ENCODE assay signal across 9 cellular contexts in genomic region chr18:22223263-22223960, GRCh38. TPM values are rescaled to one million over a fixed set of nuclear protein-coding genes. Genes with fewer than 3 reads are reported as not detected.
A peak's percentile ranks its signal among the peaks of the same experiment; 100 is the strongest.
DNase-seq lines count a peak whose midpoint lies in the region; ATAC-seq and TF ChIP-seq lines count a peak whose summit lies in the region.
"Had no signal": no experiment of that assay in that cellular context is flagged by ENCODE, and none has a peak within 500 bp of the region (broad histone marks: within the 10 kb centered on the region; RNA-seq: fewer than 3 reads in every experiment).

No MANE protein-coding gene starts in this region.

- no peak for ATAC-seq in psoas muscle
- no peak for ATAC-seq in GM18517 (IDR thresholded peaks at IDR 0.05; ENCODE audit: unreplicated experiment)
- no peak for ATAC-seq in HG03108 (IDR thresholded peaks at IDR 0.05; ENCODE audit: unreplicated experiment)

- H3K9ac ChIP-seq in fibroblast of lung (ENCODE audit: insufficient read depth, low read length): no peak overlapping the region

- H3K79me2 ChIP-seq in fibroblast of lung (ENCODE audit: control insufficient read depth, insufficient read depth, low read length): no peaks in the 10 kb centered on the region

- DNase-seq in ELF-1 (ENCODE audit: low read depth, low spot score): peak; percentile 93
- peak; percentile 33 for DNase-seq in NCI-H460 (ENCODE audit: extremely low read depth, low read depth)
- peak; percentile 72 to 97 for DNase-seq in fibroblast of lung (ENCODE audit: low read depth in 2 of 2)
- peak; percentile 78 to 85 for DNase-seq in psoas muscle
- no peak for DNase-seq in NOMO-1 (lab: John Stamatoyannopoulos, UW; ENCODE audit: unreplicated experiment in 2 of 2)
- no peak for DNase-seq in NCI-H2171 treated with DMSO at 0.1 percent for 48 hours (lab: John Stamatoyannopoulos, UW)

- no peaks in the 10 kb centered on the region for H3K36me3 ChIP-seq in fibroblast of lung (ENCODE audit: control insufficient read depth, insufficient read depth, low read length)
- H3K36me3 ChIP-seq in psoas muscle (ENCODE audit: insufficient read depth in 1 of 2, low read depth in 1 of 2): no peaks in the 10 kb centered on the region

- no peaks in the 10 kb centered on the region for H3K4me1 ChIP-seq in fibroblast of lung (ENCODE audit: control insufficient read depth, extremely low read depth, insufficient read depth, low read length)
- H3K4me1 ChIP-seq in psoas muscle: no peaks in the 10 kb centered on the region

- intact Hi-C loops in psoas muscle (cut with DNase I): no loop called here

- H3K9me3 ChIP-seq in fibroblast of lung (ENCODE audit: control insufficient read depth, insufficient read depth, low read depth, low read length) (no peaks in the 10 kb centered on the region), psoas muscle (no peaks in the 10 kb centered on the region)

- H3K4me2 ChIP-seq in fibroblast of lung (ENCODE audit: extremely low read depth, insufficient read depth, low read length): peak overlapping the region; percentile 13

- H3K27ac ChIP-seq in fibroblast of lung (ENCODE audit: insufficient read depth, low read length) (no peak overlapping the region), psoas muscle (no peak overlapping the region)

- no peak overlapping the region for H3K4me3 ChIP-seq in fibroblast of lung (replicated peaks in 1 of 4; ENCODE audit: control extremely low read depth in 1 of 4, insufficient read depth in 1 of 4, low read depth in 3 of 4, low read length in 4 of 4)
- H3K4me3 ChIP-seq in psoas muscle: no peak overlapping the region

- H2AFZ ChIP-seq in fibroblast of lung (ENCODE audit: low read length): no peak overlapping the region

- TF ChIP-seq CTCF in fibroblast of lung (conservative IDR thresholded peaks at IDR 0.05 in 1 of 2, IDR thresholded peaks at IDR 0.05 in 1 of 2; ENCODE audit: low read depth in 1 of 2, low read length in 2 of 2): no peak
- TF ChIP-seq CTCF in psoas muscle (IDR thresholded peaks at IDR 0.05): no peak

- H3K27me3 ChIP-seq in fibroblast of lung (ENCODE audit: control insufficient read depth, insufficient read depth, low read length) (no peaks in the 10 kb centered on the region), psoas muscle (ENCODE audit: insufficient read depth in 3 of 3, low read length in 2 of 3) (no peaks in the 10 kb centered on the region)

- H4K20me1 ChIP-seq in fibroblast of lung (ENCODE audit: control insufficient read depth, extremely low read depth, insufficient read depth, low read length): no peaks in the 10 kb centered on the region

- 58 to 66% (median 63%) methylated on average over 13 of the region's 13 CpGs for WGBS in psoas muscle, 3 donors

RNA-seq across cellular contexts. Expression of gene GATA6, which starts 54.0 kb away (rescaled TPM):
- 1.0 and 1.8 TPM in 2 replicates for total RNA-seq in NCI-H460 (2014; rRNA removed; shearing (Covaris generic))
- polyA plus RNA-seq in NCI-H460 (2014; cell fraction: nucleus; rRNA removed): 0.75 and 0.89 TPM in 2 replicates
- 6.3 and 10.0 TPM in 2 replicates for total RNA-seq in fibroblast of lung
- 1.4 and 4.1 TPM in 2 replicates for polyA plus RNA-seq in fibroblast of lung
- 2.1 and 5.7 TPM in 2 replicates for polyA plus RNA-seq in fibroblast of lung (2012)
- 0.31 and 1.1 TPM in 2 replicates for polyA minus RNA-seq in fibroblast of lung (ENCODE audit: low replicate concordance)
- under 1 TPM; 0.53 to 0.92 (median 0.81) TPM for total RNA-seq in psoas muscle
- polyA plus RNA-seq in psoas muscle: under 1 TPM; 0.27 to 0.36 (median 0.35) TPM
- polyA plus RNA-seq: neural cell had no signal

Comparison
In these comparisons a context has a peak if more than half of its experiments do, and no peak if none do; other contexts are left out.
1. DNase-seq: peak in ELF-1 (single experiment), NCI-H460 (single experiment), fibroblast of lung (2 of 2) and psoas muscle (2 of 2); none in NOMO-1 (0 of 2) and NCI-H2171 treated with DMSO at 0.1 percent for 48 hours (single experiment).